ENCODE assay signal across 24 cellular contexts in genomic region chr2:181047829-181048228, GRCh38.
"Had no signal": no experiment of that assay in that cellular context is flagged by ENCODE, and none has a peak within 500 bp of the region (broad histone marks: within the 10 kb centered on the region; RNA-seq: fewer than 3 reads in every experiment).

No MANE protein-coding gene starts in this region.

- H3K27ac ChIP-seq: colonic mucosa, epithelial cell of prostate, gastrocnemius medialis, left lung, ovary, psoas muscle, sigmoid colon, testis, transverse colon, upper lobe of right lung, vagina had no signal

- H3K36me3 ChIP-seq: colonic mucosa, gastrocnemius medialis, left lung, ovary, sigmoid colon, transverse colon, upper lobe of right lung, vagina had no signal

- H3K27me3 ChIP-seq: colonic mucosa, gastrocnemius medialis, left lung, ovary, sigmoid colon, testis, transverse colon, upper lobe of right lung, vagina had no signal

- H3K4me1 ChIP-seq: colonic mucosa, left lung, testis, upper lobe of right lung had no signal

- H3K4me3 ChIP-seq: colonic mucosa, gastrocnemius medialis, left lung, ovary, psoas muscle, sigmoid colon, testis, transverse colon, upper lobe of right lung, vagina had no signal

- DNase-seq: colonic mucosa; effector CD8-positive, alpha-beta T cell; endodermal cell; foreskin fibroblast; gastrocnemius medialis; head of caudate nucleus; left cardiac atrium; mesenchymal stem cell; natural killer cell; occipital lobe; ovary; psoas muscle; right cardiac atrium; sigmoid colon; stimulated activated CD4-positive, alpha-beta T cell treated with anti-CD3 and anti-CD28 coated beads, Interleukin-2, amount 100 ng/mL, for 24 hours; stimulated activated CD4-positive, alpha-beta T cell treated with anti-CD3 and anti-CD28 coated beads, Interleukin-4, amount 100 ng/mL, for 24 hours; stimulated activated naive CD8-positive, alpha-beta T cell treated with anti-CD3 and anti-CD28 coated beads, Interleukin-15, Interleukin-2, amounts not matched to agents 100 U/mL and 50 U/mL, for 24 hours; substantia nigra; testis; transverse colon; upper lobe of right lung had no signal

- H3K9me3 ChIP-seq: colonic mucosa, gastrocnemius medialis, left lung, ovary, psoas muscle, sigmoid colon, testis, transverse colon, upper lobe of right lung, vagina had no signal
